Comparison of ENCODE assay signal across 5 cellular contexts in genomic region chr4:28827866-28828265, GRCh38.
"Had no signal": no experiment of that assay in that cellular context is flagged by ENCODE, and none has a peak within 500 bp of the region (broad histone marks: within the 10 kb centered on the region; RNA-seq: fewer than 3 reads in every experiment).

No MANE protein-coding gene starts in this region.

- DNase-seq: GM23248, GOT3, H9, HCEC 1CT, HFFc6 had no signal
